18 cellular contexts compared by ENCODE assay signal in the genomic region with DNA sequence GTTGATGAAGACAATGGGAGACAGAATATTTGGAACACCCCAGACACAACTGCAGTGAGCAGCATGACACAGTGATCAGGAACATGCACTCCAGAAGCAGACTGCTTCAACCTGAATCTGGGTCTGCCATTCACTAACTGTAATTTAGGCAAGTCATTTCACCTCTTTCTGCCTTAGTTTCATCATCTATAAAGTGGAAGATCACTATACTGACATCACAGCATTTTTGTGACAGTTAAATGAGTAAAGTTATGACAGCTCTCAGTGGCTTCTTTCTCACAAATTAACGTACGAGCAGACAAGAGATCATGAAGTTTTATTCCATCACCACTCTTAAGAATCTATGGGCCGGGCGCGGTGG. TPM values are rescaled to one million over a fixed set of nuclear protein-coding genes. Genes with fewer than 3 reads are reported as not detected.
DNase-seq lines count a peak whose midpoint lies in the region; ATAC-seq and TF ChIP-seq lines count a peak whose summit lies in the region.
"Had no signal": no experiment of that assay in that cellular context is flagged by ENCODE, and none has a peak within 500 bp of the region (broad histone marks: within the 10 kb centered on the region; RNA-seq: fewer than 3 reads in every experiment).

No MANE protein-coding gene starts in this region.

- 97 to 98% methylated on average over 5 of the region's 5 CpGs for WGBS in upper lobe of left lung, 2 donors

- TF ChIP-seq POLR2A in upper lobe of left lung (IDR thresholded peaks at IDR 0.05): no peak

- H3K27me3 ChIP-seq in SJSA1 (replicated peaks) (no peaks in the 10 kb centered on the region), upper lobe of left lung (no peaks in the 10 kb centered on the region)
- H3K27me3 ChIP-seq: neural progenitor cell had no signal

- intact Hi-C loops in posterior vena cava (cut with DNase I): no loop called here

- DNase-seq in activated naive CD8-positive, alpha-beta T cell treated with anti-CD3 and anti-CD28 coated beads for 36 hours: no peak
- DNase-seq in activated naive CD8-positive, alpha-beta T cell treated with anti-CD3 and anti-CD28 coated beads, Interleukin-2, amount 50 U/mL, for 24 hours: no peak
- DNase-seq in SJSA1 (ENCODE audit: low read depth in 1 of 2, low spot score in 2 of 2): no peak
- no peak for DNase-seq in endothelial cell (ENCODE audit: low spot score)
- no peak for DNase-seq in upper lobe of left lung
- DNase-seq in posterior vena cava (ENCODE audit: low spot score): no peak
- no peak for DNase-seq in pons (ENCODE audit: low spot score)
- DNase-seq: activated CD4-positive, alpha-beta T cell treated with anti-CD3 and anti-CD28 coated beads, Interleukin-2, amount 50 U/mL, for 4 hours; CD8-positive, alpha-beta T cell; effector CD8-positive, alpha-beta T cell; Karpas-422; NCI-H1092; NCI-H2081; NCI-H446 treated with DMSO at 0.1 percent for 48 hours; retina had no signal

- H3K27me3 Mint-ChIP-seq in activated naive CD8-positive, alpha-beta T cell treated with anti-CD3 and anti-CD28 coated beads for 36 hours: no peaks in the 10 kb centered on the region
- no peaks in the 10 kb centered on the region for H3K27me3 Mint-ChIP-seq in activated naive CD8-positive, alpha-beta T cell treated with anti-CD3 and anti-CD28 coated beads, Interleukin-2, amount 50 U/mL, for 24 hours
- H3K27me3 Mint-ChIP-seq in endothelial cell (ENCODE audit: unreplicated experiment): peaks cover 2% of the 10 kb centered on the region
- H3K27me3 Mint-ChIP-seq: central memory CD8-positive, alpha-beta T cell had no signal

- no peak overlapping the region for H3K4me3 Mint-ChIP-seq in activated naive CD8-positive, alpha-beta T cell treated with anti-CD3 and anti-CD28 coated beads for 36 hours
- H3K4me3 Mint-ChIP-seq in activated naive CD8-positive, alpha-beta T cell treated with anti-CD3 and anti-CD28 coated beads, Interleukin-2, amount 50 U/mL, for 24 hours: no peak overlapping the region
- no peak overlapping the region for H3K4me3 Mint-ChIP-seq in endothelial cell (ENCODE audit: unreplicated experiment)
- H3K4me3 Mint-ChIP-seq: CD8-positive, alpha-beta T cell; central memory CD8-positive, alpha-beta T cell; neural progenitor cell had no signal

- peaks cover 21% of the 10 kb centered on the region for H3K4me1 Mint-ChIP-seq in activated naive CD8-positive, alpha-beta T cell treated with anti-CD3 and anti-CD28 coated beads for 36 hours
- peaks cover 10% of the 10 kb centered on the region for H3K4me1 Mint-ChIP-seq in activated naive CD8-positive, alpha-beta T cell treated with anti-CD3 and anti-CD28 coated beads, Interleukin-2, amount 50 U/mL, for 24 hours
- H3K4me1 Mint-ChIP-seq in endothelial cell (ENCODE audit: unreplicated experiment): peaks cover 18% of the 10 kb centered on the region
- H3K4me1 Mint-ChIP-seq: neural progenitor cell had no signal

- H3K9me3 Mint-ChIP-seq in activated naive CD8-positive, alpha-beta T cell treated with anti-CD3 and anti-CD28 coated beads for 36 hours: peaks cover 1% of the 10 kb centered on the region
- H3K9me3 Mint-ChIP-seq in activated naive CD8-positive, alpha-beta T cell treated with anti-CD3 and anti-CD28 coated beads, Interleukin-2, amount 50 U/mL, for 24 hours: no peaks in the 10 kb centered on the region
- H3K9me3 Mint-ChIP-seq in endothelial cell (ENCODE audit: unreplicated experiment): no peaks in the 10 kb centered on the region
- H3K9me3 Mint-ChIP-seq: CD8-positive, alpha-beta T cell; central memory CD8-positive, alpha-beta T cell; neural progenitor cell had no signal

- peak overlapping the region; percentile 66 for H3K27ac Mint-ChIP-seq in activated naive CD8-positive, alpha-beta T cell treated with anti-CD3 and anti-CD28 coated beads for 36 hours
- no peak overlapping the region for H3K27ac Mint-ChIP-seq in activated naive CD8-positive, alpha-beta T cell treated with anti-CD3 and anti-CD28 coated beads, Interleukin-2, amount 50 U/mL, for 24 hours
- peak overlapping the region; percentile 91 for H3K27ac Mint-ChIP-seq in endothelial cell (ENCODE audit: unreplicated experiment)
- H3K27ac Mint-ChIP-seq: CD8-positive, alpha-beta T cell; neural progenitor cell had no signal

- peaks cover 28% of the 10 kb centered on the region for H3K36me3 Mint-ChIP-seq in activated naive CD8-positive, alpha-beta T cell treated with anti-CD3 and anti-CD28 coated beads for 36 hours
- H3K36me3 Mint-ChIP-seq in activated naive CD8-positive, alpha-beta T cell treated with anti-CD3 and anti-CD28 coated beads, Interleukin-2, amount 50 U/mL, for 24 hours (ENCODE audit: low read depth): peaks cover 34% of the 10 kb centered on the region
- H3K36me3 Mint-ChIP-seq in endothelial cell (ENCODE audit: low read depth, unreplicated experiment): peaks cover 30% of the 10 kb centered on the region

- peak overlapping the region; percentile 8; the same call in 1 of the 2 replicates for H3K27ac ChIP-seq in SJSA1
- H3K27ac ChIP-seq in upper lobe of left lung: peak overlapping the region; percentile 8 to 52 (median 33)
- H3K27ac ChIP-seq: neural progenitor cell had no signal

- H3K4me3 ChIP-seq in SJSA1 (no peak overlapping the region), upper lobe of left lung (no peak overlapping the region)
- H3K4me3 ChIP-seq: neural progenitor cell had no signal

- no peak for TF ChIP-seq EP300 in upper lobe of left lung (IDR thresholded peaks at IDR 0.05)

- H3K9me3 ChIP-seq in SJSA1 (replicated peaks): no peaks in the 10 kb centered on the region
- no peaks in the 10 kb centered on the region for H3K9me3 ChIP-seq in upper lobe of left lung

- H3K36me3 ChIP-seq in SJSA1 (peaks cover 90% of the 10 kb centered on the region), upper lobe of left lung (peaks cover 13 to 55% (median 29%) of the 10 kb centered on the region in 4 donors)
- H3K36me3 ChIP-seq: neural progenitor cell had no signal

- ATAC-seq in activated naive CD8-positive, alpha-beta T cell treated with anti-CD3 and anti-CD28 coated beads, Interleukin-2, amount 50 U/mL, for 24 hours: no peak
- no peak for ATAC-seq in upper lobe of left lung (ENCODE audit: low FRiP score in 2 of 2)
- no peak for ATAC-seq in GM21360 (IDR thresholded peaks at IDR 0.05; ENCODE audit: unreplicated experiment)
- ATAC-seq: CD8-positive, alpha-beta T cell had no signal

- TF ChIP-seq CTCF in endothelial cell (IDR thresholded peaks at IDR 0.05; ENCODE audit: unreplicated experiment) (no peak), upper lobe of left lung (IDR thresholded peaks at IDR 0.05) (no peak)

- H3K4me1 ChIP-seq in SJSA1 (replicated peaks) (0 out of 2 replicates have a peak, but pooled peaks cover 4% of the 10 kb centered on the region), upper lobe of left lung (peaks cover 0 to 7% (median 2%) of the 10 kb centered on the region in 4 donors)
- H3K4me1 ChIP-seq: neural progenitor cell had no signal

RNA-seq across cellular contexts. Expression of gene LRRC41, which starts 14.3 kb away (rescaled TPM):
- 10 to 100 TPM; 33.6 to 35.6 TPM for total RNA-seq in activated naive CD8-positive, alpha-beta T cell treated with anti-CD3 and anti-CD28 coated beads for 36 hours
- 62.7 and 94.1 TPM in 2 replicates for total RNA-seq in SJSA1 (2014; rRNA removed; shearing (Covaris generic))
- total RNA-seq in endothelial cell (ENCODE audit: unreplicated experiment) (73.5 TPM), upper lobe of left lung (10 to 100 TPM; 49.7 to 97.4 (median 52.8) TPM), posterior vena cava (10 to 100 TPM; 40.7 to 45.3 TPM)

RNA-seq across cellular contexts. Expression of gene UQCRH, which starts 14.4 kb away (rescaled TPM):
- total RNA-seq in activated naive CD8-positive, alpha-beta T cell treated with anti-CD3 and anti-CD28 coated beads for 36 hours: 100 to 1,000 TPM; 455 to 457 TPM
- total RNA-seq in SJSA1 (2014; rRNA removed; shearing (Covaris generic)): 525 and 817 TPM in 2 replicates
- total RNA-seq in endothelial cell (ENCODE audit: unreplicated experiment): 317 TPM
- 100 to 1,000 TPM in 5 of 6 donors, 10 to 100 TPM in 1; 59.7 to 193 (median 126) TPM for total RNA-seq in upper lobe of left lung
- 100 to 1,000 TPM; 127 to 149 TPM for total RNA-seq in posterior vena cava

RNA-seq across cellular contexts. Expression of gene RAD54L, which starts 41.6 kb away (rescaled TPM):
- total RNA-seq in activated naive CD8-positive, alpha-beta T cell treated with anti-CD3 and anti-CD28 coated beads for 36 hours: 10 to 100 TPM; 61.8 to 66.3 TPM
- total RNA-seq in SJSA1 (2014; rRNA removed; shearing (Covaris generic)): 10.3 and 10.4 TPM in 2 replicates
- total RNA-seq in endothelial cell (ENCODE audit: unreplicated experiment) (9.3 TPM), upper lobe of left lung (1 to 10 TPM in 3 of 6 donors, under 1 TPM in 1, not detected in 2; 0.78 to 2.4 (median 1.6) TPM), posterior vena cava (under 1 TPM; 0.60 to 0.67 TPM)

RNA-seq across cellular contexts. Expression of gene NSUN4, which starts 51.5 kb away (rescaled TPM):
- 10 to 100 TPM; 32.0 to 32.5 TPM for total RNA-seq in activated naive CD8-positive, alpha-beta T cell treated with anti-CD3 and anti-CD28 coated beads for 36 hours
- 14.0 and 14.9 TPM in 2 replicates for total RNA-seq in SJSA1 (2014; rRNA removed; shearing (Covaris generic))
- total RNA-seq in endothelial cell (ENCODE audit: unreplicated experiment): 27.8 TPM
- total RNA-seq in upper lobe of left lung: 10 to 100 TPM; 25.1 to 28.4 (median 26.7) TPM
- total RNA-seq in posterior vena cava: 10 to 100 TPM; 17.3 to 18.9 TPM
